Comparison of ENCODE assay signal across 2 cellular contexts in genomic region chr3:110944782-110945181, GRCh38.
TF ChIP-seq lines count a peak whose summit lies in the region.

No MANE protein-coding gene starts in this region.

TF ChIP-seq in H1, 55 proteins besides CTCF, POLR2A, EP300 and RAD21:
- TF ChIP-seq CHD2 (IDR thresholded peaks at IDR 0.05; ENCODE audit: low read length) (no peak), RNF2 (IDR thresholded peaks at IDR 0.05; ENCODE audit: borderline replicate concordance, low read depth, low read length, missing control alignments, poor library complexity, severe bottlenecking) (no peak), JUND (IDR thresholded peaks at IDR 0.05; ENCODE audit: low read length) (no peak), TAF7 (optimal IDR thresholded peaks at IDR 0.05; ENCODE audit: borderline replicate concordance, low read depth, low read length) (no peak), SUZ12 (IDR thresholded peaks at IDR 0.05; ENCODE audit: low read length) (no peak), CHD1 (IDR thresholded peaks at IDR 0.05; ENCODE audit: low read depth, low read length) (no peak), GTF2F1 (IDR thresholded peaks at IDR 0.05; ENCODE audit: borderline replicate concordance, low read depth, low read length) (no peak), CBX5 (IDR thresholded peaks at IDR 0.05; ENCODE audit: low read depth, low read length) (no peak), POU5F1 (IDR thresholded peaks at IDR 0.05; ENCODE audit: low read depth, low read length) (no peak), SIRT6 (IDR thresholded peaks at IDR 0.05; ENCODE audit: low read length) (no peak)
- TF ChIP-seq, protein P1, sequence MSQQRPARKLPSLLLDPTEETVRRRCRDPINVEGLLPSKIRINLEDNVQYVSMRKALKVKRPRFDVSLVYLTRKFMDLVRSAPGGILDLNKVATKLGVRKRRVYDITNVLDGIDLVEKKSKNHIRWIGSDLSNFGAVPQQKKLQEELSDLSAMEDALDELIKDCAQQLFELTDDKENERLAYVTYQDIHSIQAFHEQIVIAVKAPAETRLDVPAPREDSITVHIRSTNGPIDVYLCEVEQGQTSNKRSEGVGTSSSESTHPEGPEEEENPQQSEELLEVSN (IDR thresholded peaks at IDR 0.05), result no peak

TF ChIP-seq in liver, 16 proteins besides CTCF, POLR2A, EP300 and RAD21:
- TF ChIP-seq ZBTB33 (IDR thresholded peaks at IDR 0.05), result no peak
- TF ChIP-seq RXRA (IDR thresholded peaks at IDR 0.05), result peak in 1 of 2 donors; percentile 40
- peak in 1 of 2 donors; percentile 39 for TF ChIP-seq HNF4A (conservative IDR thresholded peaks at IDR 0.05)
- TF ChIP-seq NR2F2 (IDR thresholded peaks at IDR 0.05), result peak; percentile 55
